In genomic region chr16:70253291-70254094, GRCh38 we compare ENCODE assay signal across 8 cellular contexts. TPM values are rescaled to one million over a fixed set of nuclear protein-coding genes. Genes with fewer than 3 reads are reported as not detected.
A peak's percentile ranks its signal among the peaks of the same experiment; 100 is the strongest.
DNase-seq lines count a peak whose midpoint lies in the region; ATAC-seq, FAIRE-seq and TF ChIP-seq lines count a peak whose summit lies in the region.

No MANE protein-coding gene starts in this region.

- H2BK12ac ChIP-seq in H1 (ENCODE audit: low read depth, low read length), result no peak overlapping the region

- POLR2A ChIA-PET in H1 (lab: Charles Lee; ENCODE audit: partially characterized antibody), result interaction anchor here (0.6 to 12.3 kb wide), 4 partner anchors 10 to 139 kb away, joined by 3 to 414 read pairs (median 34); partner anchors contain the start of gene AARS1

- H3K9ac ChIP-seq in H1 (replicated peaks in 1 of 4; ENCODE audit: extremely low read depth in 1 of 4, low read depth in 3 of 4, low read length in 3 of 4) (no peak overlapping the region), parathyroid adenoma (no peak overlapping the region)

- H3K36me3 ChIP-seq in H1 (ENCODE audit: control insufficient read depth in 2 of 4, insufficient read depth in 4 of 4, low read length in 3 of 4) (peaks cover 39 to 65% (median 59%) of the 10 kb centered on the region in 4 experiments), parathyroid adenoma (ENCODE audit: control insufficient read depth, insufficient read depth, low read length) (no peaks in the 10 kb centered on the region)

- FAIRE-seq in H1 (lab: Jason Lieb, UNC), result no peak

- H2BK5ac ChIP-seq in H1 (ENCODE audit: low read depth, low read length), result no peak overlapping the region; the same call in none of the 2 replicates

- peaks cover 5% of the 10 kb centered on the region for H3K79me1 ChIP-seq in H1 (ENCODE audit: low read depth, low read length)

- no peak overlapping the region for H2AK5ac ChIP-seq in H1 (ENCODE audit: low read depth, low read length)

- no peak overlapping the region for H3K4ac ChIP-seq in H1 (replicated peaks; ENCODE audit: insufficient read length, low read depth, low read length)

- H3K9me3 ChIP-seq in H1 (ENCODE audit: insufficient read depth in 2 of 2, low read depth in 1 of 2, low read length in 1 of 2) (no peaks in the 10 kb centered on the region), parathyroid adenoma (ENCODE audit: control insufficient read depth, low read length) (no peaks in the 10 kb centered on the region)

- CTCF ChIA-PET in H1 (lab: Charles Lee; ENCODE audit: partially characterized antibody), result interaction anchor here (0.7 to 8.3 kb wide), 14 partner anchors 10 to 476 kb away, joined by 3 to 67 read pairs (median 4); partner anchors contain the start of genes AARS1 and DDX19B

- H3K79me2 ChIP-seq in H1 (ENCODE audit: control insufficient read depth in 1 of 2, insufficient read depth in 2 of 2, low read length in 2 of 2) (peaks cover 0 to 20% of the 10 kb centered on the region in 2 experiments; a peak in 2 of 4 replicates), parathyroid adenoma (no peaks in the 10 kb centered on the region)

- H3K4me3 ChIP-seq in H1 (ENCODE audit: extremely low read depth in 1 of 4, insufficient read depth in 2 of 4, low read depth in 3 of 4, low read length in 4 of 4), result no peak overlapping the region
- H3K4me3 ChIP-seq in parathyroid adenoma (ENCODE audit: low read depth, low read length), result no peak overlapping the region

- no peak overlapping the region for H4K91ac ChIP-seq in H1 (replicated peaks; ENCODE audit: insufficient read length, low read length)

- no peak overlapping the region for H2BK20ac ChIP-seq in H1 (ENCODE audit: low read length)

- peak in 1 of 2 experiments; percentile 3; a peak in 1 of 4 replicates for TF ChIP-seq RAD21 in H1 (IDR thresholded peaks at IDR 0.05 in 1 of 2, conservative IDR thresholded peaks at IDR 0.05 in 1 of 2; ENCODE audit: low read depth in 2 of 2, low read length in 2 of 2)

- no peak overlapping the region for H3K18ac ChIP-seq in H1 (ENCODE audit: extremely low read depth, low read length)

- H3K27me3 Mint-ChIP-seq in T-helper 2 cell treated with Interferon-gamma antibody and Interleukin-4, amounts not matched to agents 5 μg/mL and 100 μg/mL, for 36 hours (ENCODE audit: low read depth), result no peaks in the 10 kb centered on the region

- H3K4me1 ChIP-seq in H1 (replicated peaks in 1 of 4; ENCODE audit: control insufficient read depth in 3 of 4, insufficient read depth in 4 of 4, low read length in 3 of 4) (no peaks in the 10 kb centered on the region; a peak in 2 of 7 replicates), parathyroid adenoma (no peaks in the 10 kb centered on the region)

- TF ChIP-seq POLR2A in H1 (IDR thresholded peaks at IDR 0.05; ENCODE audit: control extremely low read depth in 1 of 2, low read depth in 2 of 2, low read length in 2 of 2), result no peak

- TF ChIP-seq CTCF in GM13976 (IDR thresholded peaks at IDR 0.05; ENCODE audit: borderline replicate concordance, control extremely low read depth, extremely low read depth, insufficient read depth, missing control alignments) (no peak), H1 (IDR thresholded peaks at IDR 0.05; ENCODE audit: control extremely low read depth in 1 of 3, insufficient read depth in 1 of 3, low read depth in 1 of 3, low read length in 3 of 3) (peak; percentile 55 to 77 (median 62)), parathyroid adenoma (IDR thresholded peaks at IDR 0.05) (peak; percentile 28)

- H4K20me1 ChIP-seq in H1 (replicated peaks in 1 of 2; ENCODE audit: control insufficient read depth in 1 of 2, insufficient read depth in 2 of 2, low read length in 2 of 2), result peaks cover 7 to 21% of the 10 kb centered on the region in 2 experiments

- peak; percentile 21 to 27 for DNase-seq in AML-193 (lab: John Stamatoyannopoulos, UW)
- DNase-seq in GM13976 (ENCODE audit: low spot score), result peak; percentile 48
- peak; percentile 35 for DNase-seq in T-helper 2 cell treated with Interferon-gamma antibody and Interleukin-4, amounts not matched to agents 5 μg/mL and 100 μg/mL, for 36 hours (ENCODE audit: low spot score)
- DNase-seq in H1 (ENCODE audit: low read depth in 1 of 2, low spot score in 2 of 2), result peak in 1 of 2 experiments; percentile 81

- no peak overlapping the region for H3K4me3 Mint-ChIP-seq in T-helper 2 cell treated with Interferon-gamma antibody and Interleukin-4, amounts not matched to agents 5 μg/mL and 100 μg/mL, for 36 hours

- H3K36me3 Mint-ChIP-seq in T-helper 2 cell treated with Interferon-gamma antibody and Interleukin-4, amounts not matched to agents 5 μg/mL and 100 μg/mL, for 36 hours (ENCODE audit: low read depth), result peaks cover 49% of the 10 kb centered on the region

- H3K27ac ChIP-seq in H1 (ENCODE audit: low read depth, low read length) (no peak overlapping the region), parathyroid adenoma (no peak overlapping the region)

- TF ChIP-seq EP300 in H1 (IDR thresholded peaks at IDR 0.05; ENCODE audit: borderline replicate concordance in 1 of 2, low read depth in 2 of 2, low read length in 2 of 2), result no peak

- no peak overlapping the region for H2BK15ac ChIP-seq in H1 (ENCODE audit: low read length)

- H2BK120ac ChIP-seq in H1 (replicated peaks; ENCODE audit: low read depth, low read length), result no peak overlapping the region

- peak overlapping the region; percentile 4 for H3K27ac Mint-ChIP-seq in T-helper 2 cell treated with Interferon-gamma antibody and Interleukin-4, amounts not matched to agents 5 μg/mL and 100 μg/mL, for 36 hours

- in situ Hi-C loops in GM13976 (cut with MboI; ENCODE audit: low sequenced_read_pairs, unreplicated experiment), result no loop called here

- ATAC-seq in HG02759 (IDR thresholded peaks at IDR 0.05; ENCODE audit: unreplicated experiment) (no peak), GM19452 (IDR thresholded peaks at IDR 0.05; ENCODE audit: unreplicated experiment) (no peak), GM18870 (IDR thresholded peaks at IDR 0.05; ENCODE audit: unreplicated experiment) (no peak)

- no peak overlapping the region for H3K23ac ChIP-seq in H1 (ENCODE audit: insufficient read length)

- peaks cover 3% of the 10 kb centered on the region; the same call in 1 of the 2 replicates for H3K23me2 ChIP-seq in H1 (ENCODE audit: low read depth, low read length)

- no peaks in the 10 kb centered on the region for H3K27me3 ChIP-seq in H1 (replicated peaks in 1 of 4; ENCODE audit: control insufficient read depth in 3 of 4, extremely low read depth in 1 of 4, insufficient read depth in 3 of 4, low read length in 3 of 4)
- H3K27me3 ChIP-seq in parathyroid adenoma (ENCODE audit: control insufficient read depth, insufficient read depth, low read length), result no peaks in the 10 kb centered on the region

- no peak overlapping the region for H4K5ac ChIP-seq in H1 (ENCODE audit: insufficient read length, low read depth, low read length)

- H3K9me3 Mint-ChIP-seq in T-helper 2 cell treated with Interferon-gamma antibody and Interleukin-4, amounts not matched to agents 5 μg/mL and 100 μg/mL, for 36 hours, result no peaks in the 10 kb centered on the region

- 94% methylated on average over 16 of the region's 16 CpGs; no CpG with 5 or more reads in 1 of the 2 experiments for WGBS in H1 (ENCODE audit: extremely low coverage in 1 of 2, insufficient coverage in 1 of 2, insufficient read length in 1 of 2, insufficient replicate concordance in 2 of 2, low coverage in 1 of 2, low lambda C conversion rate in 2 of 2, missing lambda C conversion rate in 1 of 2), 2 experiments

- peaks cover 12% of the 10 kb centered on the region for H3K4me1 Mint-ChIP-seq in T-helper 2 cell treated with Interferon-gamma antibody and Interleukin-4, amounts not matched to agents 5 μg/mL and 100 μg/mL, for 36 hours (ENCODE audit: low read depth)

- H2AFZ ChIP-seq in H1 (ENCODE audit: low read length), result no peak overlapping the region
- H2AFZ ChIP-seq in parathyroid adenoma, result no peak overlapping the region

- H3K4me2 ChIP-seq in H1 (ENCODE audit: insufficient read depth in 1 of 2, low read depth in 2 of 2, low read length in 2 of 2) (no peak overlapping the region), parathyroid adenoma (ENCODE audit: low read length) (no peak overlapping the region)

- H4K8ac ChIP-seq in H1 (ENCODE audit: extremely low read depth, insufficient read depth, low read length), result peak overlapping the region; percentile 84

- no peak overlapping the region for H3K14ac ChIP-seq in H1 (ENCODE audit: insufficient read length)

- no peak overlapping the region for H3K56ac ChIP-seq in H1 (replicated peaks; ENCODE audit: insufficient read length, low read depth, low read length)

TF ChIP-seq in H1, 55 proteins besides CTCF, POLR2A, EP300 and RAD21 (continues in another document):
- 0 out of 2 replicates have a peak, but pooled peaks have one; percentile 20 for TF ChIP-seq POLR2AphosphoS5 (IDR thresholded peaks at IDR 0.05; ENCODE audit: low read depth, low read length)

RNA-seq across cellular contexts. Expression of gene EXOSC6, which starts 1.8 kb away (rescaled TPM):
- 21.7 and 22.5 TPM in 2 replicates for total RNA-seq in H1 (2021; fragmentation: NEBNext Ultra II Directional; extraction: Animal tissue kit (Norgen Biotek cat#: 25700))
- 8.7 and 9.7 TPM in 2 replicates for polyA plus RNA-seq in H1 (2011; rRNA removed)
- polyA plus RNA-seq in H1 (2011; cell fraction: cytosol; rRNA removed), result 10.9 TPM
- polyA plus RNA-seq in H1 (2011; cell fraction: nucleus; rRNA removed), result 8.3 TPM
- 7.2 to 11.1 TPM (median 8.3 TPM) in 4 replicates for polyA plus RNA-seq in H1 (2012, experiment 1 of 2)
- 7.7 TPM for polyA plus RNA-seq in H1 (2012, experiment 2 of 2)
- 12.2 TPM for polyA plus RNA-seq in H1 (2013, experiment 1 of 2)
- polyA plus RNA-seq in H1 (2013, experiment 2 of 2), result 10.7 TPM
- polyA minus RNA-seq in H1 (2011; rRNA and poly(A)+ RNA removed), result 4.4 and 5.0 TPM in 2 replicates
- 10.9 TPM for polyA minus RNA-seq in H1 (2011; cell fraction: cytosol; rRNA and poly(A)+ RNA removed)
- polyA minus RNA-seq in H1 (2011; cell fraction: nucleus; rRNA and poly(A)+ RNA removed), result 13.0 TPM

RNA-seq across cellular contexts. Expression of gene AARS1, which starts 35.8 kb away (rescaled TPM):
- 231 and 235 TPM in 2 replicates for total RNA-seq in H1 (2021; fragmentation: NEBNext Ultra II Directional; extraction: Animal tissue kit (Norgen Biotek cat#: 25700))
- polyA plus RNA-seq in H1 (2011; rRNA removed), result 130 and 164 TPM in 2 replicates
- polyA plus RNA-seq in H1 (2011; cell fraction: cytosol; rRNA removed), result 244 TPM
- 347 TPM for polyA plus RNA-seq in H1 (2011; cell fraction: nucleus; rRNA removed)
- polyA plus RNA-seq in H1 (2012, experiment 1 of 2), result 193 to 234 TPM (median 226 TPM) in 4 replicates
- polyA plus RNA-seq in H1 (2012, experiment 2 of 2), result 90.4 TPM
- polyA plus RNA-seq in H1 (2013, experiment 1 of 2), result 92.4 TPM
- 88.3 TPM for polyA plus RNA-seq in H1 (2013, experiment 2 of 2)
- polyA minus RNA-seq in H1 (2011; rRNA and poly(A)+ RNA removed), result 256 and 302 TPM in 2 replicates
- 155 TPM for polyA minus RNA-seq in H1 (2011; cell fraction: cytosol; rRNA and poly(A)+ RNA removed)
- polyA minus RNA-seq in H1 (2011; cell fraction: nucleus; rRNA and poly(A)+ RNA removed), result 111 TPM

RNA-seq across cellular contexts. Expression of gene DDX19B, which starts 45.5 kb away (rescaled TPM):
- total RNA-seq in H1 (2021; fragmentation: NEBNext Ultra II Directional; extraction: Animal tissue kit (Norgen Biotek cat#: 25700)), result 42.7 and 46.6 TPM in 2 replicates
- polyA plus RNA-seq in H1 (2011; rRNA removed), result 36.5 and 40.5 TPM in 2 replicates
- polyA plus RNA-seq in H1 (2011; cell fraction: cytosol; rRNA removed), result 39.7 TPM
- 42.3 TPM for polyA plus RNA-seq in H1 (2011; cell fraction: nucleus; rRNA removed)
- 39.9 to 49.7 TPM (median 47.9 TPM) in 4 replicates for polyA plus RNA-seq in H1 (2012, experiment 1 of 2)
- polyA plus RNA-seq in H1 (2012, experiment 2 of 2), result 23.1 TPM
- 34.6 TPM for polyA plus RNA-seq in H1 (2013, experiment 1 of 2)
- polyA plus RNA-seq in H1 (2013, experiment 2 of 2), result 34.9 TPM
- 23.3 and 29.1 TPM in 2 replicates for polyA minus RNA-seq in H1 (2011; rRNA and poly(A)+ RNA removed)
- polyA minus RNA-seq in H1 (2011; cell fraction: cytosol; rRNA and poly(A)+ RNA removed), result 14.5 TPM
- polyA minus RNA-seq in H1 (2011; cell fraction: nucleus; rRNA and poly(A)+ RNA removed), result 17.2 TPM
